In genomic region chr5:61277190-61277589, GRCh38 we compare ENCODE assay signal across 8 cellular contexts. TPM values are rescaled to one million over a fixed set of nuclear protein-coding genes. Genes with fewer than 3 reads are reported as not detected.
DNase-seq lines count a peak whose midpoint lies in the region; ATAC-seq lines count a peak whose summit lies in the region.

No MANE protein-coding gene starts in this region.

- H3K27ac Mint-ChIP-seq in activated CD4-positive, alpha-beta T cell treated with anti-CD3 and anti-CD28 coated beads, Interleukin-2, amount 10 ng/mL, durations not matched to agents 7 days and 5 days = peak overlapping the region; percentile 89
- H3K27ac Mint-ChIP-seq in T-helper 1 cell treated with Interleukin-12 subunit alpha and Interleukin-12 subunit beta and Interleukin-4 antibody, amounts not matched to agents 30 μg/mL and 1 μg/mL, for 36 hours = peak overlapping the region; percentile 69
- peak overlapping the region; percentile 45 for H3K27ac Mint-ChIP-seq in stimulated activated naive B cell treated with anti-CD40 and anti-IgM and Interleukin-4, amounts not matched to agents 10 μg/mL and 1 μg/mL and 100 μg/mL, for 72 hours

- peaks cover 24% of the 10 kb centered on the region for H3K4me1 Mint-ChIP-seq in activated CD4-positive, alpha-beta T cell treated with anti-CD3 and anti-CD28 coated beads, Interleukin-2, amount 10 ng/mL, durations not matched to agents 7 days and 5 days
- peaks cover 22% of the 10 kb centered on the region for H3K4me1 Mint-ChIP-seq in T-helper 1 cell treated with Interleukin-12 subunit alpha and Interleukin-12 subunit beta and Interleukin-4 antibody, amounts not matched to agents 30 μg/mL and 1 μg/mL, for 36 hours (ENCODE audit: low read depth)
- H3K4me1 Mint-ChIP-seq in stimulated activated naive B cell treated with anti-CD40 and anti-IgM and Interleukin-4, amounts not matched to agents 10 μg/mL and 1 μg/mL and 100 μg/mL, for 72 hours = peaks cover 31 to 33% of the 10 kb centered on the region in 2 donors

- peak; percentile 23 for DNase-seq in activated CD4-positive, alpha-beta T cell treated with anti-CD3 and anti-CD28 coated beads, Interleukin-2, amount 10 ng/mL, durations not matched to agents 7 days and 5 days
- DNase-seq in activated CD4-positive, alpha-beta T cell treated with anti-CD3 and anti-CD28 coated beads, Interleukin-2, amount 50 U/mL, for 4 hours = no peak
- peak; percentile 63 for DNase-seq in glomerular visceral epithelial cell (ENCODE audit: extremely low spot score)
- no peak for DNase-seq in stimulated activated naive B cell treated with anti-CD40 and anti-IgM and Interleukin-4, amounts not matched to agents 10 μg/mL and 1 μg/mL and 100 μg/mL, for 72 hours
- no peak for DNase-seq in HUDEP-2 (lab: John Stamatoyannopoulos, UW; ENCODE audit: unreplicated experiment in 76 of 76)
- DNase-seq in activated CD8-positive, alpha-beta memory T cell treated with anti-CD3 and anti-CD28 coated beads for 24 hours = no peak

- POLR2A ChIA-PET in activated CD4-positive, alpha-beta T cell treated with anti-CD3 and anti-CD28 coated beads, Interleukin-2, amount 10 ng/mL, durations not matched to agents 7 days and 5 days (lab: Charles Lee) = no interaction called here

- H3K27me3 Mint-ChIP-seq in activated CD4-positive, alpha-beta T cell treated with anti-CD3 and anti-CD28 coated beads, Interleukin-2, amount 10 ng/mL, durations not matched to agents 7 days and 5 days = no peaks in the 10 kb centered on the region
- no peaks in the 10 kb centered on the region for H3K27me3 Mint-ChIP-seq in T-helper 1 cell treated with Interleukin-12 subunit alpha and Interleukin-12 subunit beta and Interleukin-4 antibody, amounts not matched to agents 30 μg/mL and 1 μg/mL, for 36 hours (ENCODE audit: low read depth)
- no peaks in the 10 kb centered on the region for H3K27me3 Mint-ChIP-seq in stimulated activated naive B cell treated with anti-CD40 and anti-IgM and Interleukin-4, amounts not matched to agents 10 μg/mL and 1 μg/mL and 100 μg/mL, for 72 hours

- no peaks in the 10 kb centered on the region for H3K36me3 Mint-ChIP-seq in activated CD4-positive, alpha-beta T cell treated with anti-CD3 and anti-CD28 coated beads, Interleukin-2, amount 10 ng/mL, durations not matched to agents 7 days and 5 days (ENCODE audit: low read depth)
- H3K36me3 Mint-ChIP-seq in T-helper 1 cell treated with Interleukin-12 subunit alpha and Interleukin-12 subunit beta and Interleukin-4 antibody, amounts not matched to agents 30 μg/mL and 1 μg/mL, for 36 hours (ENCODE audit: low read depth) = no peaks in the 10 kb centered on the region
- H3K36me3 Mint-ChIP-seq in stimulated activated naive B cell treated with anti-CD40 and anti-IgM and Interleukin-4, amounts not matched to agents 10 μg/mL and 1 μg/mL and 100 μg/mL, for 72 hours = no peaks in the 10 kb centered on the region

- H3K4me3 Mint-ChIP-seq in activated CD4-positive, alpha-beta T cell treated with anti-CD3 and anti-CD28 coated beads, Interleukin-2, amount 10 ng/mL, durations not matched to agents 7 days and 5 days = peak overlapping the region; percentile 25
- H3K4me3 Mint-ChIP-seq in T-helper 1 cell treated with Interleukin-12 subunit alpha and Interleukin-12 subunit beta and Interleukin-4 antibody, amounts not matched to agents 30 μg/mL and 1 μg/mL, for 36 hours = peak overlapping the region; percentile 56
- peak overlapping the region; percentile 37 to 56 for H3K4me3 Mint-ChIP-seq in stimulated activated naive B cell treated with anti-CD40 and anti-IgM and Interleukin-4, amounts not matched to agents 10 μg/mL and 1 μg/mL and 100 μg/mL, for 72 hours

- H3K9me3 Mint-ChIP-seq in activated CD4-positive, alpha-beta T cell treated with anti-CD3 and anti-CD28 coated beads, Interleukin-2, amount 10 ng/mL, durations not matched to agents 7 days and 5 days = no peaks in the 10 kb centered on the region
- H3K9me3 Mint-ChIP-seq in T-helper 1 cell treated with Interleukin-12 subunit alpha and Interleukin-12 subunit beta and Interleukin-4 antibody, amounts not matched to agents 30 μg/mL and 1 μg/mL, for 36 hours = no peaks in the 10 kb centered on the region
- no peaks in the 10 kb centered on the region for H3K9me3 Mint-ChIP-seq in stimulated activated naive B cell treated with anti-CD40 and anti-IgM and Interleukin-4, amounts not matched to agents 10 μg/mL and 1 μg/mL and 100 μg/mL, for 72 hours

- CTCF ChIA-PET in activated CD4-positive, alpha-beta T cell treated with anti-CD3 and anti-CD28 coated beads, Interleukin-2, amount 10 ng/mL, durations not matched to agents 7 days and 5 days (lab: Charles Lee) = interaction anchor here (0.6 to 2.5 kb wide), 5 partner anchors 10 to 112 kb away, joined by 3 to 5 read pairs (median 4); no protein-coding TSS in a partner anchor

- ATAC-seq in stimulated activated naive B cell treated with anti-CD40 and anti-IgM and Interleukin-4, amounts not matched to agents 10 μg/mL and 1 μg/mL and 100 μg/mL, for 72 hours (replicated peaks) = peak in 1 of 2 donors; percentile 15
- no peak for ATAC-seq in GM19463 (IDR thresholded peaks at IDR 0.05; ENCODE audit: unreplicated experiment)

RNA-seq across cellular contexts. Expression of gene ZSWIM6, which starts 54.9 kb away (rescaled TPM):
- 1 to 10 TPM; 3.8 to 4.3 TPM for total RNA-seq in activated CD4-positive, alpha-beta T cell treated with anti-CD3 and anti-CD28 coated beads, Interleukin-2, amount 10 ng/mL, durations not matched to agents 7 days and 5 days

Comparison
In these comparisons a context has a peak if more than half of its experiments do, and no peak if none do; other contexts are left out.
1. DNase-seq: peak in activated CD4-positive, alpha-beta T cell treated with anti-CD3 and anti-CD28 coated beads, Interleukin-2, amount 10 ng/mL, durations not matched to agents 7 days and 5 days (single experiment) and glomerular visceral epithelial cell (single experiment); none in activated CD4-positive, alpha-beta T cell treated with anti-CD3 and anti-CD28 coated beads, Interleukin-2, amount 50 U/mL, for 4 hours (0 of 2), stimulated activated naive B cell treated with anti-CD40 and anti-IgM and Interleukin-4, amounts not matched to agents 10 μg/mL and 1 μg/mL and 100 μg/mL, for 72 hours (single experiment), HUDEP-2 (0 of 76) and activated CD8-positive, alpha-beta memory T cell treated with anti-CD3 and anti-CD28 coated beads for 24 hours (single experiment).
2. Peak in every context shown above with its lines, with median percentiles within 50 percentile points of each other: H3K27ac Mint-ChIP-seq and H3K4me3 Mint-ChIP-seq.